Comparison of ENCODE assay signal across 16 cellular contexts in the genomic region with DNA sequence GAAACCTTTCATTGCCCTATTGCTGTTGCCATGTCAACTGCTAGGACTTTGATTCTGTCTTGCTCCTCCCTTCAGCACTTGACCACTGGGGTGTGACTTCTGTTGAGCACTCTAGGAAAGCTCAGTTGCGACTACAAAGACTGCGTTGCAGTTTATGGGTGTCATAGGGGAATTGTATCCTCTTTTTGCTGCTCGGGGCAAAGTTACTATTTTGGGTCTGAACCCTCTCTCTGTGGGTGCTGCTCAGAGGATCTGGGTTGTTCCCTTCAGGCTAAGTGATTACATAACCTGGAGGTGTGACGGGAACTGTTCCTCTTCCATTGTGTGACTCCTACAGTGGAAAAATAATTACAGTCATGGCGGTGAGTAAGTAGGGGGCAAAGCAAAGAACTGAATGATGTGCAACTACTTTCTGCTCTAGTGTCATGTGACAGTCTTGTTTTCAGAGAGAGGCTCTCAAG. TPM values are rescaled to one million over a fixed set of nuclear protein-coding genes. Genes with fewer than 3 reads are reported as not detected.
DNase-seq lines count a peak whose midpoint lies in the region; ATAC-seq, FAIRE-seq and TF ChIP-seq lines count a peak whose summit lies in the region.
"Had no signal": no experiment of that assay in that cellular context is flagged by ENCODE, and none has a peak within 500 bp of the region (broad histone marks: within the 10 kb centered on the region; RNA-seq: fewer than 3 reads in every experiment).

No MANE protein-coding gene starts in this region.

- H3K4me3 ChIP-seq in upper lobe of right lung, result no peak overlapping the region
- no peak overlapping the region for H3K4me3 ChIP-seq in vagina

- intact Hi-C loops in head of caudate nucleus (cut with DNase I), result no loop called here
- intact Hi-C loops in upper lobe of right lung (cut with DNase I), result no loop called here
- intact Hi-C loops in vagina (cut with DNase I), result no loop called here

- no peaks in the 10 kb centered on the region for H3K27me3 ChIP-seq in upper lobe of right lung
- H3K27me3 ChIP-seq in vagina, result no peaks in the 10 kb centered on the region

- H3K27ac ChIP-seq in upper lobe of right lung (no peak overlapping the region), vagina (no peak overlapping the region)
- H3K27ac ChIP-seq: KMS-11 had no signal

- ATAC-seq in upper lobe of right lung (peak; percentile 61), HG03571 (IDR thresholded peaks at IDR 0.05; ENCODE audit: unreplicated experiment) (no peak)
- ATAC-seq: activated CD4-positive, alpha-beta T cell treated with anti-CD3 and anti-CD28 coated beads for 36 hours; stimulated activated naive CD8-positive, alpha-beta T cell treated with anti-CD3 and anti-CD28 coated beads, Interleukin-15, Interleukin-2, amounts not matched to agents 100 U/mL and 50 U/mL, for 24 hours had no signal

- no peak for FAIRE-seq in HTR-8/SVneo (lab: Jason Lieb, UNC)
- FAIRE-seq: A204.1 had no signal

- no peak for TF ChIP-seq CTCF in upper lobe of right lung (IDR thresholded peaks at IDR 0.05)
- TF ChIP-seq CTCF in vagina (IDR thresholded peaks at IDR 0.05), result no peak

- H3K4me1 ChIP-seq in upper lobe of right lung (no peaks in the 10 kb centered on the region), vagina (no peaks in the 10 kb centered on the region)

- no peak for TF ChIP-seq POLR2A in vagina (IDR thresholded peaks at IDR 0.05)

- H3K36me3 ChIP-seq in upper lobe of right lung (no peaks in the 10 kb centered on the region), vagina (no peaks in the 10 kb centered on the region)

- H3K9me3 ChIP-seq in upper lobe of right lung (no peaks in the 10 kb centered on the region), vagina (no peaks in the 10 kb centered on the region)
- H3K9me3 ChIP-seq: SK-N-SH had no signal

- DNase-seq in NCI-H748 (lab: John Stamatoyannopoulos, UW; ENCODE audit: unreplicated experiment) (peak; percentile 37), NCI-H748 treated with DMSO at 0.1 percent for 48 hours (lab: John Stamatoyannopoulos, UW) (no peak), SKM-1 (lab: John Stamatoyannopoulos, UW; ENCODE audit: unreplicated experiment) (peak; percentile 58), head of caudate nucleus (peak in 34 of 42 donors; percentile 6 to 86 (median 48)), upper lobe of right lung (no peak), HTR-8/SVneo (ENCODE audit: insufficient read length, low spot score) (no peak), vagina (ENCODE audit: extremely low spot score in 2 of 2) (no peak)
- DNase-seq: activated CD4-positive, alpha-beta T cell treated with anti-CD3 and anti-CD28 coated beads for 36 hours; left cardiac atrium; NCI-H526; stimulated activated CD4-positive, alpha-beta T cell treated with anti-CD3 and anti-CD28 coated beads, Interleukin-1b, Interleukin-23, amount 100 ng/mL, for 48 hours; stimulated activated naive CD8-positive, alpha-beta T cell treated with anti-CD3 and anti-CD28 coated beads, Interleukin-15, Interleukin-2, amounts not matched to agents 100 U/mL and 50 U/mL, for 24 hours had no signal

RNA-seq across cellular contexts. Expression of a gene that starts 44.3 kb away (rescaled TPM):
- 0.32 TPM for total RNA-seq in upper lobe of right lung
- 2.2 TPM for total RNA-seq in vagina

Comparison
In these comparisons a context has a peak if more than half of its experiments do, and no peak if none do; other contexts are left out.
1. DNase-seq: peak in NCI-H748 (single experiment), SKM-1 (single experiment) and head of caudate nucleus (34 of 42); none in NCI-H748 treated with DMSO at 0.1 percent for 48 hours (single experiment), upper lobe of right lung (single experiment), HTR-8/SVneo (single experiment) and vagina (0 of 2).